Comparison of ENCODE assay signal across 8 cellular contexts in genomic region chr1:91803847-91804545, GRCh38.
DNase-seq lines count a peak whose midpoint lies in the region; ATAC-seq and TF ChIP-seq lines count a peak whose summit lies in the region.

No MANE protein-coding gene starts in this region.

- no peaks in the 10 kb centered on the region for H3K9me3 Mint-ChIP-seq in activated CD8-positive, alpha-beta T cell treated with anti-CD3 and anti-CD28 coated beads for 36 hours

- H3K4me1 Mint-ChIP-seq in activated CD8-positive, alpha-beta T cell treated with anti-CD3 and anti-CD28 coated beads for 36 hours (ENCODE audit: low read depth): peaks cover 46% of the 10 kb centered on the region

- no peak for TF ChIP-seq CTCF in activated CD8-positive, alpha-beta T cell treated with anti-CD3 and anti-CD28 coated beads for 36 hours (IDR thresholded peaks at IDR 0.05)
- TF ChIP-seq CTCF in foreskin keratinocyte (conservative IDR thresholded peaks at IDR 0.05): no peak

- ATAC-seq in GM21529 (IDR thresholded peaks at IDR 0.05; ENCODE audit: unreplicated experiment): peak; percentile 77
- peak; percentile 72 for ATAC-seq in activated CD8-positive, alpha-beta T cell treated with anti-CD3 and anti-CD28 coated beads for 36 hours
- ATAC-seq in foreskin keratinocyte: peak; percentile 57

- peak overlapping the region; percentile 60 for H3K4me3 Mint-ChIP-seq in activated CD8-positive, alpha-beta T cell treated with anti-CD3 and anti-CD28 coated beads for 36 hours

- H3K27me3 Mint-ChIP-seq in activated CD8-positive, alpha-beta T cell treated with anti-CD3 and anti-CD28 coated beads for 36 hours: peaks cover 6% of the 10 kb centered on the region

- peaks cover 9% of the 10 kb centered on the region for H3K4me1 ChIP-seq in foreskin keratinocyte

- no peak overlapping the region for H3K4me3 ChIP-seq in H7 (ENCODE audit: insufficient read depth, low read depth, low read length)

- CTCF ChIA-PET in activated CD8-positive, alpha-beta T cell treated with anti-CD3 and anti-CD28 coated beads for 36 hours (lab: Charles Lee): interaction anchor here (1.1 to 1.9 kb wide), 5 partner anchors 12 to 292 kb away, joined by 3 to 6 read pairs (median 5); no protein-coding TSS in a partner anchor

- H3K27ac Mint-ChIP-seq in activated CD8-positive, alpha-beta T cell treated with anti-CD3 and anti-CD28 coated beads for 36 hours: peak overlapping the region; percentile 93

- intact Hi-C loops in activated CD8-positive, alpha-beta T cell treated with anti-CD3 and anti-CD28 coated beads for 36 hours (cut with micrococcal nuclease): loop anchor here (1.0 to 10.0 kb wide), 4 partner anchors 50 to 249 kb away; no protein-coding TSS in a partner anchor

- POLR2A ChIA-PET in activated CD8-positive, alpha-beta T cell treated with anti-CD3 and anti-CD28 coated beads for 36 hours (lab: Charles Lee): interaction anchor here (0.6 to 1.6 kb wide), 11 partner anchors 35 to 281 kb away, joined by 3 to 5 read pairs (median 4); no protein-coding TSS in a partner anchor

- H3K27ac ChIP-seq in foreskin keratinocyte: peak overlapping the region; percentile 70

- H3K36me3 ChIP-seq in H7 (replicated peaks; ENCODE audit: control insufficient read depth, insufficient read depth, low read length): no peaks in the 10 kb centered on the region

- no peaks in the 10 kb centered on the region for H3K27me3 ChIP-seq in foreskin keratinocyte
- H3K27me3 ChIP-seq in H7 (ENCODE audit: control insufficient read depth, insufficient read depth, low read length): no peaks in the 10 kb centered on the region

- H3K36me3 Mint-ChIP-seq in activated CD8-positive, alpha-beta T cell treated with anti-CD3 and anti-CD28 coated beads for 36 hours (ENCODE audit: low read depth): peaks cover 2% of the 10 kb centered on the region

- peak; percentile 26 for DNase-seq in ELR (ENCODE audit: low read depth)
- DNase-seq in M059J (ENCODE audit: low read depth): peak; percentile 55
- peak; percentile 87 for DNase-seq in activated CD8-positive, alpha-beta T cell treated with anti-CD3 and anti-CD28 coated beads for 36 hours
- peak; percentile 54 to 76 for DNase-seq in foreskin keratinocyte
- peak; percentile 53 to 61 for DNase-seq in stimulated activated CD8-positive, alpha-beta memory T cell treated with anti-CD3 and anti-CD28 coated beads, Interleukin-15, amount 100 ng/mL, for 48 hours (ENCODE audit: low read depth in 2 of 2)
- no peak for DNase-seq in H7
- DNase-seq in kidney glomerular epithelial cell (lab: John Stamatoyannopoulos, UW): no peak

Comparison
In these comparisons a context has a peak if more than half of its experiments do, and no peak if none do; other contexts are left out.
1. DNase-seq: peak in ELR (single experiment), M059J (single experiment), activated CD8-positive, alpha-beta T cell treated with anti-CD3 and anti-CD28 coated beads for 36 hours (single experiment), foreskin keratinocyte (2 of 2) and stimulated activated CD8-positive, alpha-beta memory T cell treated with anti-CD3 and anti-CD28 coated beads, Interleukin-15, amount 100 ng/mL, for 48 hours (2 of 2); none in H7 (single experiment) and kidney glomerular epithelial cell (single experiment).
2. Peak in every context shown above with its lines, with median percentiles within 50 percentile points of each other: ATAC-seq.